18 cellular contexts compared by ENCODE assay signal in the genomic region with DNA sequence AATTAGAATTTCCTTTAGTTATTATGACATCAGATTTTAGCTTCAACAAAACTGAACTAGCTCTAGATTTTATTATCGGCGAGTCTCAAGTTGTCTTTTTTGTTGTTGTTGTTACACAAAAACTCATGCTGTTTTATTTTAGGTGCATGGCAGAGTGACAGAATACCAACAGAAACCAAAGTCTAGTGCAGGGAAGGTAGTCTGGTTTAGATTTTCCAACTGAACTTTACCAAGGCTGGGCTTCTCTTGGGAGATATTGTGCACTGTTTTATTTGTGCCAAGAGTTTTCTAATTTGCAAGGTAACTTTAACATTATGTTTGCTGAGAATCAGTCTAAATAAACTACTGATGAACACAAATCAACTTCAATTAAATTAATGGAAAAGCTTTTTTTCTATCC. TPM values are rescaled to one million over a fixed set of nuclear protein-coding genes. Genes with fewer than 3 reads are reported as not detected.
DNase-seq lines count a peak whose midpoint lies in the region; ATAC-seq and TF ChIP-seq lines count a peak whose summit lies in the region.
"Had no signal": no experiment of that assay in that cellular context is flagged by ENCODE, and none has a peak within 500 bp of the region (broad histone marks: within the 10 kb centered on the region; RNA-seq: fewer than 3 reads in every experiment).

No MANE protein-coding gene starts in this region.

- no TSS peak for BruUV-seq in IMR-90 (replicated peaks; lab: Mats Ljungman, UMichigan)

- TF ChIP-seq POLR2A in IMR-90 (IDR thresholded peaks at IDR 0.05; ENCODE audit: low read depth, low read length) (no peak), tibial nerve (IDR thresholded peaks at IDR 0.05) (no peak)

- H4K20me1 ChIP-seq in IMR-90 (ENCODE audit: insufficient read depth, low read length), result no peaks in the 10 kb centered on the region

- H4K91ac ChIP-seq in IMR-90 (ENCODE audit: insufficient read depth, low read depth, low read length), result no peak overlapping the region

- TF ChIP-seq CTCF in left ventricle myocardium inferior (IDR thresholded peaks at IDR 0.05; ENCODE audit: borderline replicate concordance) (no peak), IMR-90 (conservative IDR thresholded peaks at IDR 0.05; ENCODE audit: low read depth, low read length) (no peak), tibial nerve (IDR thresholded peaks at IDR 0.05) (no peak)

- H3K23ac ChIP-seq in IMR-90 (ENCODE audit: low read depth, low read length), result no peak overlapping the region

- peak overlapping the region; percentile 38; the same call in 2 of the 3 replicates for H2BK15ac ChIP-seq in IMR-90 (ENCODE audit: low read depth, low read length)

- H3K79me1 ChIP-seq in IMR-90 (ENCODE audit: low read depth in 1 of 2, low read length in 2 of 2), result no peaks in the 10 kb centered on the region

- DNase-seq in left ventricle myocardium inferior, result no peak
- no peak for DNase-seq in left cardiac atrium
- DNase-seq in IMR-90, result no peak
- peak; percentile 72 for DNase-seq in fibroblast of gingiva (ENCODE audit: low read depth)
- DNase-seq in tibial nerve (ENCODE audit: low spot score in 2 of 2), result no peak
- no peak for DNase-seq in superior temporal gyrus (ENCODE audit: extremely low spot score)
- DNase-seq: ACHN; BE2C; C1 segment of cervical spinal cord; Caco-2; CD4-positive, CD25-positive, alpha-beta regulatory T cell; DMS153; DMS79; GDM1; GM23248; HCEC 1CT had no signal

- in situ Hi-C loops in IMR-90 (cut with MboI; ENCODE audit: low sequenced_read_pairs), result no loop called here

- H3K9me3 ChIP-seq in left ventricle myocardium inferior (replicated peaks) (no peaks in the 10 kb centered on the region), IMR-90 (ENCODE audit: control insufficient read depth, insufficient read depth, low read length) (no peaks in the 10 kb centered on the region), tibial nerve (no peaks in the 10 kb centered on the region)
- H3K9me3 ChIP-seq: BE2C, Caco-2 had no signal

- no peak overlapping the region for H2AFZ ChIP-seq in IMR-90 (replicated peaks; ENCODE audit: low read length, poor library complexity)
- H2AFZ ChIP-seq: GM23248 had no signal

- H3K4me1 ChIP-seq in left ventricle myocardium inferior, result peaks cover 38% of the 10 kb centered on the region
- peaks cover 14% of the 10 kb centered on the region for H3K4me1 ChIP-seq in IMR-90 (ENCODE audit: control insufficient read depth, insufficient read depth, low read length)
- H3K4me1 ChIP-seq in tibial nerve, result peaks cover 0 to 57% (median 13%) of the 10 kb centered on the region in 4 donors
- H3K4me1 ChIP-seq: BE2C, Caco-2 had no signal

- H3K36me3 ChIP-seq in left ventricle myocardium inferior, result no peaks in the 10 kb centered on the region
- no peaks in the 10 kb centered on the region for H3K36me3 ChIP-seq in IMR-90 (ENCODE audit: control insufficient read depth, insufficient read depth, low read length)
- H3K36me3 ChIP-seq in tibial nerve, result no peaks in the 10 kb centered on the region
- H3K36me3 ChIP-seq: BE2C had no signal

- 0 out of 2 replicates have a peak overlapping the region, but pooled peaks have one; percentile 39 for H2AK5ac ChIP-seq in IMR-90 (ENCODE audit: low read depth, low read length)

- no peak for TF ChIP-seq EP300 in tibial nerve (IDR thresholded peaks at IDR 0.05)

- POLR2A ChIA-PET in IMR-90 (lab: Charles Lee; ENCODE audit: unreplicated experiment), result no interaction called here

- H3K4me3 ChIP-seq in left ventricle myocardium inferior, result no peak overlapping the region
- no peak overlapping the region for H3K4me3 ChIP-seq in IMR-90 (ENCODE audit: insufficient read depth, low read depth, low read length)
- no peak overlapping the region for H3K4me3 ChIP-seq in tibial nerve
- H3K4me3 ChIP-seq: GM23248 had no signal

- ATAC-seq in left cardiac atrium (no peak), IMR-90 (ENCODE audit: low read depth) (no peak), HG03442 (IDR thresholded peaks at IDR 0.05; ENCODE audit: unreplicated experiment) (no peak)
- ATAC-seq: HepG2 had no signal

- H3K27ac ChIP-seq in left ventricle myocardium inferior (replicated peaks), result peak overlapping the region; percentile 77
- no peak overlapping the region for H3K27ac ChIP-seq in IMR-90 (ENCODE audit: insufficient read depth, low read length)
- peak overlapping the region in 3 of 4 donors; percentile 50 to 83 (median 72) for H3K27ac ChIP-seq in tibial nerve
- H3K27ac ChIP-seq: GM23248 had no signal

- H3K4ac ChIP-seq in IMR-90 (ENCODE audit: low read depth, low read length), result peak overlapping the region; percentile 7; the same call in 1 of the 2 replicates

- H2BK20ac ChIP-seq in IMR-90 (ENCODE audit: low read depth, low read length), result peak overlapping the region; percentile 31; the same call in 1 of the 2 replicates

- no peak overlapping the region for H3K56ac ChIP-seq in IMR-90 (ENCODE audit: extremely low read depth, insufficient read depth, low read length)

- no peak overlapping the region for H3K9ac ChIP-seq in IMR-90 (ENCODE audit: low read depth, low read length)
- H3K9ac ChIP-seq: GM23248 had no signal

- dilution Hi-C loops in IMR-90 (cut with HindIII; ENCODE audit: low sequenced_read_pairs, unreplicated experiment), result no loop called here

- intact Hi-C loops in left ventricle myocardium inferior (cut with micrococcal nuclease), result no loop called here
- intact Hi-C loops in left cardiac atrium (cut with DNase I), result no loop called here
- intact Hi-C loops in IMR-90 (cut with micrococcal nuclease), result loop anchor here (10.0 kb wide), 1 partner anchor 298 kb away; no protein-coding TSS in a partner anchor

- no CpG with 5 or more reads among the region's 2 CpGs for WGBS in IMR-90 (ENCODE audit: extremely low coverage in 2 of 2, insufficient read length in 1 of 2), 2 experiments
- 60 to 63% methylated on average over 2 of the region's 2 CpGs for WGBS in tibial nerve, 2 donors

- CTCF ChIA-PET in IMR-90 (lab: Yijun Ruan, JAX), result interaction anchor here (0.5 to 0.9 kb wide), 2 partner anchors 9 to 529 kb away, joined by 3 to 4 read pairs; no protein-coding TSS in a partner anchor

- no peak overlapping the region for H4K8ac ChIP-seq in IMR-90 (ENCODE audit: low read depth in 2 of 2, low read length in 2 of 2)

- H2BK5ac ChIP-seq in IMR-90 (ENCODE audit: low read depth, low read length, poor library complexity, severe bottlenecking), result no peak overlapping the region

- H2BK120ac ChIP-seq in IMR-90 (ENCODE audit: low read depth, low read length), result peak overlapping the region; percentile 45; the same call in 1 of the 2 replicates

- no peak overlapping the region for H3K14ac ChIP-seq in IMR-90 (replicated peaks; ENCODE audit: low read depth, low read length)

- H4K5ac ChIP-seq in IMR-90 (ENCODE audit: low read depth, low read length), result no peak overlapping the region

- H3K9me1 ChIP-seq in IMR-90 (ENCODE audit: insufficient read depth, low read length), result peaks cover 7% of the 10 kb centered on the region; the same call in 1 of the 2 replicates

- H3K18ac ChIP-seq in IMR-90 (ENCODE audit: low read depth, low read length), result no peak overlapping the region

- H3K27me3 ChIP-seq in left ventricle myocardium inferior (ENCODE audit: low read depth) (no peaks in the 10 kb centered on the region), IMR-90 (ENCODE audit: control insufficient read depth, insufficient read depth, low read length) (no peaks in the 10 kb centered on the region), tibial nerve (no peaks in the 10 kb centered on the region)

- no peak overlapping the region for H2AK9ac ChIP-seq in IMR-90 (replicated peaks; ENCODE audit: low read depth, low read length, poor library complexity)

- no peak for TF ChIP-seq RAD21 in IMR-90 (IDR thresholded peaks at IDR 0.05; ENCODE audit: low read length)

- H3K4me2 ChIP-seq in IMR-90 (ENCODE audit: low read depth, low read length), result no peak overlapping the region

TF ChIP-seq in IMR-90, 13 proteins besides CTCF, POLR2A, EP300 and RAD21:
- no peak for TF ChIP-seq MAFK (IDR thresholded peaks at IDR 0.05; ENCODE audit: low read depth, low read length)
- no peak for TF ChIP-seq RFX5 (IDR thresholded peaks at IDR 0.05; ENCODE audit: low read depth, low read length)
- TF ChIP-seq, protein P1, sequence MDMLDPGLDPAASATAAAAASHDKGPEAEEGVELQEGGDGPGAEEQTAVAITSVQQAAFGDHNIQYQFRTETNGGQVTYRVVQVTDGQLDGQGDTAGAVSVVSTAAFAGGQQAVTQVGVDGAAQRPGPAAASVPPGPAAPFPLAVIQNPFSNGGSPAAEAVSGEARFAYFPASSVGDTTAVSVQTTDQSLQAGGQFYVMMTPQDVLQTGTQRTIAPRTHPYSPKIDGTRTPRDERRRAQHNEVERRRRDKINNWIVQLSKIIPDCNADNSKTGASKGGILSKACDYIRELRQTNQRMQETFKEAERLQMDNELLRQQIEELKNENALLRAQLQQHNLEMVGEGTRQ (IDR thresholded peaks at IDR 0.05; ENCODE audit: low read depth, low read length), result no peak
- TF ChIP-seq MXI1 (IDR thresholded peaks at IDR 0.05; ENCODE audit: borderline replicate concordance, low read depth, low read length), result no peak
- TF ChIP-seq, protein P2, sequence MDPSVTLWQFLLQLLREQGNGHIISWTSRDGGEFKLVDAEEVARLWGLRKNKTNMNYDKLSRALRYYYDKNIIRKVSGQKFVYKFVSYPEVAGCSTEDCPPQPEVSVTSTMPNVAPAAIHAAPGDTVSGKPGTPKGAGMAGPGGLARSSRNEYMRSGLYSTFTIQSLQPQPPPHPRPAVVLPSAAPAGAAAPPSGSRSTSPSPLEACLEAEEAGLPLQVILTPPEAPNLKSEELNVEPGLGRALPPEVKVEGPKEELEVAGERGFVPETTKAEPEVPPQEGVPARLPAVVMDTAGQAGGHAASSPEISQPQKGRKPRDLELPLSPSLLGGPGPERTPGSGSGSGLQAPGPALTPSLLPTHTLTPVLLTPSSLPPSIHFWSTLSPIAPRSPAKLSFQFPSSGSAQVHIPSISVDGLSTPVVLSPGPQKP (IDR thresholded peaks at IDR 0.05; ENCODE audit: borderline replicate concordance, low read depth, low read length), result no peak
- no peak for TF ChIP-seq MAZ (IDR thresholded peaks at IDR 0.05; ENCODE audit: borderline replicate concordance, low read depth, low read length)
- no peak for TF ChIP-seq BHLHE40 (IDR thresholded peaks at IDR 0.05; ENCODE audit: low read depth, low read length)
- no peak for TF ChIP-seq FOS (IDR thresholded peaks at IDR 0.05; ENCODE audit: low read depth, low read length)
- no peak for TF ChIP-seq CHD1 (IDR thresholded peaks at IDR 0.05; ENCODE audit: low read depth, low read length)
- no peak for TF ChIP-seq NFE2L2 (IDR thresholded peaks at IDR 0.05; ENCODE audit: low read depth, low read length)
TF ChIP-seq in IMR-90: peak in this region for 0.

RNA-seq across cellular contexts. Expression of a gene that starts 43.6 kb away (rescaled TPM):
- total RNA-seq in left ventricle myocardium inferior (69.2 TPM), left cardiac atrium (10 to 100 TPM; 39.9 to 53.7 TPM), IMR-90 (2012; rRNA removed) (2.5 and 3.0 TPM in 2 replicates), tibial nerve (1 to 10 TPM; 2.4 to 5.4 (median 3.9) TPM)
- 0.87 and 1.7 TPM in 2 replicates for polyA plus RNA-seq in IMR-90 (2012; rRNA removed)
- polyA plus RNA-seq in IMR-90 (2012; cell fraction: cytosol; rRNA removed), result 0.42 and 0.52 TPM in 2 replicates
- 0.48 and 2.8 TPM in 2 replicates for polyA plus RNA-seq in IMR-90 (2012; cell fraction: nucleus; rRNA removed; ENCODE audit: low replicate concordance)
- total RNA-seq: HepG2 had no signal

Comparison
In these comparisons a context has a peak if more than half of its experiments do, and no peak if none do; other contexts are left out.
1. RNA of a gene that starts 43.6 kb away (total RNA-seq): 69.2 TPM in left ventricle myocardium inferior (single experiment) and 39.9 to 53.7 TPM in left cardiac atrium; 2.4 to 5.4 TPM in tibial nerve and 2.5 to 3.0 TPM in IMR-90; every median in the first group is over 4 times any median in the second.